16 cellular contexts compared by ENCODE assay signal in the genomic region with DNA sequence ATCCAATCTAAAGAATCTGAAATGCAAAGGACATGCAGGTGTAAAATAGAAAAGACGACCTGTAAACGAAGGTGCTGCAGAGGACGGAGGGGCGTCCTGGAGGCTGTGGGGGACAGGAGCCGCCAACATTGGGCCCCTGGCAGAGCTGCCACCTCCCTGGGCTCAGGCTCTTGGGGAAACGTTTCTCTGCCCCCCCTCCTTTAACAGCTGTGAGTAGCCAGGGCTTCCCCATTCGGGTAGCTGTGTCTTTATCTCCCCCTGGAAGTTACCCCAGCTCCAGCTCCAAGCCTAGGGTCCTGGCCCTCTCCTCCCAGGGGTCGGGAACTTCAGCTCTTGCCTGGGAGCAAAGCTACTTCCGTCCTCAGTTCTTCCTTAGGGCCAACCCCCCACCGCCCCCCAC. TPM values are rescaled to one million over a fixed set of nuclear protein-coding genes. Genes with fewer than 3 reads are reported as not detected.
DNase-seq lines count a peak whose midpoint lies in the region; ATAC-seq, FAIRE-seq and TF ChIP-seq lines count a peak whose summit lies in the region.
"Had no signal": no experiment of that assay in that cellular context is flagged by ENCODE, and none has a peak within 500 bp of the region (broad histone marks: within the 10 kb centered on the region; RNA-seq: fewer than 3 reads in every experiment).

No MANE protein-coding gene starts in this region.

- BruUV-seq in endothelial cell of umbilical vein (replicated peaks; lab: Mats Ljungman, UMichigan), result no TSS peak

- H3K27ac Mint-ChIP-seq in stimulated activated memory B cell treated with anti-CD40 and anti-IgM and Interleukin-4, amounts not matched to agents 10 μg/mL and 1 μg/mL and 100 μg/mL, for 72 hours, result no peak overlapping the region
- H3K27ac Mint-ChIP-seq: activated T-cell treated with anti-CD3 and anti-CD28 coated beads, Interleukin-2, amount 50 U/mL, for 24 hours had no signal

- H4K20me1 ChIP-seq in endothelial cell of umbilical vein (replicated peaks; ENCODE audit: control insufficient read depth, extremely low read depth, insufficient read depth, low read length) (no peaks in the 10 kb centered on the region), MM.1S (ENCODE audit: insufficient read depth, low read length) (no peaks in the 10 kb centered on the region)

- H3K36me3 Mint-ChIP-seq in activated T-cell treated with anti-CD3 and anti-CD28 coated beads, Interleukin-2, amount 50 U/mL, for 4 hours (ENCODE audit: insufficient read depth), result no peaks in the 10 kb centered on the region
- no peaks in the 10 kb centered on the region for H3K36me3 Mint-ChIP-seq in stimulated activated memory B cell treated with anti-CD40 and anti-IgM and Interleukin-4, amounts not matched to agents 10 μg/mL and 1 μg/mL and 100 μg/mL, for 72 hours

- POLR2A ChIA-PET in endothelial cell of umbilical vein (lab: Charles Lee), result no interaction called here

- dilution Hi-C loops in endothelial cell of umbilical vein (cut with MboI; ENCODE audit: extremely low pct_ligation_motif_present, low sequenced_read_pairs), result no loop called here

- FAIRE-seq in endothelial cell of umbilical vein (lab: Jason Lieb, UNC), result no peak
- FAIRE-seq: islet of Langerhans, RCC 7860 had no signal

- CTCF ChIA-PET in endothelial cell of umbilical vein (lab: Charles Lee), result interaction anchor here (0.6 to 1.2 kb wide), 4 partner anchors 16 to 72 kb away, joined by 3 to 12 read pairs (median 4); no protein-coding TSS in a partner anchor

- H3K9me3 Mint-ChIP-seq in activated T-cell treated with anti-CD3 and anti-CD28 coated beads, Interleukin-2, amount 50 U/mL, for 4 hours, result no peaks in the 10 kb centered on the region
- H3K9me3 Mint-ChIP-seq in stimulated activated memory B cell treated with anti-CD40 and anti-IgM and Interleukin-4, amounts not matched to agents 10 μg/mL and 1 μg/mL and 100 μg/mL, for 72 hours, result no peaks in the 10 kb centered on the region
- H3K9me3 Mint-ChIP-seq: activated T-cell treated with anti-CD3 and anti-CD28 coated beads, Interleukin-2, amount 50 U/mL, for 24 hours had no signal

- TF ChIP-seq POLR2A in endothelial cell of umbilical vein (IDR thresholded peaks at IDR 0.05; ENCODE audit: low read depth, low read length), result no peak

- no peak for ATAC-seq in activated T-cell treated with anti-CD3 and anti-CD28 coated beads, Interleukin-2, amount 50 U/mL, for 4 hours
- ATAC-seq in stimulated activated memory B cell treated with anti-CD40 and anti-IgM and Interleukin-4, amounts not matched to agents 10 μg/mL and 1 μg/mL and 100 μg/mL, for 72 hours, result no peak
- no peak for ATAC-seq in GM18520 (IDR thresholded peaks at IDR 0.05; ENCODE audit: unreplicated experiment)

- H3K27me3 ChIP-seq in H7 (ENCODE audit: control insufficient read depth, insufficient read depth, low read length), result peaks cover 53% of the 10 kb centered on the region
- H3K27me3 ChIP-seq in endothelial cell of umbilical vein (ENCODE audit: control insufficient read depth in 2 of 2, insufficient read depth in 2 of 2, low read length in 2 of 2), result peaks cover 4 to 7% of the 10 kb centered on the region in 2 experiments
- peaks cover 49% of the 10 kb centered on the region for H3K27me3 ChIP-seq in MM.1S (replicated peaks; ENCODE audit: insufficient read depth, low read length)
- H3K27me3 ChIP-seq in brain microvascular endothelial cell (replicated peaks), result peaks cover 3% of the 10 kb centered on the region

- H3K4me3 ChIP-seq in H7 (ENCODE audit: insufficient read depth, low read depth, low read length), result no peak overlapping the region
- H3K4me3 ChIP-seq in endothelial cell of umbilical vein (replicated peaks in 1 of 3; ENCODE audit: insufficient read depth in 1 of 3, low read depth in 1 of 3, low read length in 3 of 3), result no peak overlapping the region
- no peak overlapping the region for H3K4me3 ChIP-seq in MM.1S (ENCODE audit: low read length)
- no peak overlapping the region for H3K4me3 ChIP-seq in brain microvascular endothelial cell (ENCODE audit: low read depth, low read length)

- peaks cover 16% of the 10 kb centered on the region for H3K4me1 Mint-ChIP-seq in activated T-cell treated with anti-CD3 and anti-CD28 coated beads, Interleukin-2, amount 50 U/mL, for 4 hours (ENCODE audit: low read depth)
- H3K4me1 Mint-ChIP-seq in stimulated activated memory B cell treated with anti-CD40 and anti-IgM and Interleukin-4, amounts not matched to agents 10 μg/mL and 1 μg/mL and 100 μg/mL, for 72 hours, result peaks cover 13% of the 10 kb centered on the region

- H3K9me2 ChIP-seq in MM.1S (replicated peaks; ENCODE audit: insufficient read depth, low read length), result no peaks in the 10 kb centered on the region

- H2AFZ ChIP-seq in endothelial cell of umbilical vein (ENCODE audit: low read depth, low read length) (no peak overlapping the region), MM.1S (ENCODE audit: low read length) (no peak overlapping the region)

- H3K4me2 ChIP-seq in endothelial cell of umbilical vein (ENCODE audit: insufficient read depth, low read length) (no peak overlapping the region), MM.1S (ENCODE audit: low read depth, low read length) (no peak overlapping the region)

- H3K27ac ChIP-seq in endothelial cell of umbilical vein (ENCODE audit: insufficient read depth, low read depth, low read length) (no peak overlapping the region), MM.1S (ENCODE audit: low read length) (no peak overlapping the region), brain microvascular endothelial cell (no peak overlapping the region)

- H3K9me3 ChIP-seq in endothelial cell of umbilical vein (replicated peaks; ENCODE audit: control insufficient read depth, insufficient read depth, low read length), result no peaks in the 10 kb centered on the region
- H3K9me3 ChIP-seq in MM.1S (replicated peaks; ENCODE audit: insufficient read depth, low read length), result no peaks in the 10 kb centered on the region

- H3K4me3 Mint-ChIP-seq in activated T-cell treated with anti-CD3 and anti-CD28 coated beads, Interleukin-2, amount 50 U/mL, for 4 hours, result peak overlapping the region; percentile 56
- peak overlapping the region; percentile 60 for H3K4me3 Mint-ChIP-seq in stimulated activated memory B cell treated with anti-CD40 and anti-IgM and Interleukin-4, amounts not matched to agents 10 μg/mL and 1 μg/mL and 100 μg/mL, for 72 hours

- H3K4me1 ChIP-seq in endothelial cell of umbilical vein (ENCODE audit: control insufficient read depth, extremely low read depth, insufficient read depth, low read length), result no peaks in the 10 kb centered on the region
- H3K4me1 ChIP-seq in MM.1S (ENCODE audit: low read length), result no peaks in the 10 kb centered on the region

- no peaks in the 10 kb centered on the region for H3F3A ChIP-seq in MM.1S (ENCODE audit: insufficient read depth, low read length)

- H3K79me2 ChIP-seq in endothelial cell of umbilical vein (ENCODE audit: control insufficient read depth, insufficient read depth, low read length) (no peaks in the 10 kb centered on the region), MM.1S (ENCODE audit: low read length) (no peaks in the 10 kb centered on the region)

- DNase-seq in activated T-cell treated with anti-CD3 and anti-CD28 coated beads, Interleukin-2, amount 50 U/mL, for 4 hours, result no peak
- no peak for DNase-seq in activated T-cell treated with anti-CD3 and anti-CD28 coated beads, Interleukin-2, amount 50 U/mL, for 48 hours
- DNase-seq in H7 (peak; percentile 72), endothelial cell of umbilical vein (ENCODE audit: low read depth, low spot score) (no peak), MM.1S (no peak), brain microvascular endothelial cell (no peak)
- DNase-seq: activated T-cell treated with anti-CD3 and anti-CD28 coated beads, Interleukin-2, amount 50 U/mL, for 24 hours; NCI-H1105; NCI-H2171; stimulated activated CD4-positive, alpha-beta T cell treated with anti-CD3 and anti-CD28 coated beads, Interleukin-4, amount 100 ng/mL, for 1 hour; stimulated activated CD8-positive, alpha-beta memory T cell treated with anti-CD3 and anti-CD28 coated beads, Interleukin-4, amount 100 ng/mL, for 48 hours had no signal

- H3K27me3 Mint-ChIP-seq in activated T-cell treated with anti-CD3 and anti-CD28 coated beads, Interleukin-2, amount 50 U/mL, for 4 hours (ENCODE audit: low read depth), result peaks cover 26% of the 10 kb centered on the region
- peaks cover 23% of the 10 kb centered on the region for H3K27me3 Mint-ChIP-seq in stimulated activated memory B cell treated with anti-CD40 and anti-IgM and Interleukin-4, amounts not matched to agents 10 μg/mL and 1 μg/mL and 100 μg/mL, for 72 hours

- TF ChIP-seq CTCF in endothelial cell of umbilical vein (IDR thresholded peaks at IDR 0.05; ENCODE audit: extremely low read depth in 1 of 2, insufficient read depth in 1 of 2, low read depth in 1 of 2, low read length in 2 of 2) (no peak), MM.1S (IDR thresholded peaks at IDR 0.05; ENCODE audit: low read length) (no peak), brain microvascular endothelial cell (IDR thresholded peaks at IDR 0.05; ENCODE audit: low read depth, low read length, missing control alignments) (no peak)

- H3K36me3 ChIP-seq in H7 (replicated peaks; ENCODE audit: control insufficient read depth, insufficient read depth, low read length) (no peaks in the 10 kb centered on the region), endothelial cell of umbilical vein (ENCODE audit: control insufficient read depth in 2 of 2, extremely low read depth in 1 of 2, insufficient read depth in 2 of 2, low read length in 2 of 2) (no peaks in the 10 kb centered on the region), MM.1S (replicated peaks; ENCODE audit: insufficient read depth, low read length) (no peaks in the 10 kb centered on the region), brain microvascular endothelial cell (replicated peaks) (no peaks in the 10 kb centered on the region)

- in situ Hi-C loops in brain microvascular endothelial cell (cut with HindIII; ENCODE audit: low pct_ligation_motif_present, low sequenced_read_pairs), result no loop called here

- no peak overlapping the region for H3K9ac ChIP-seq in endothelial cell of umbilical vein (replicated peaks; ENCODE audit: extremely low read depth, insufficient read depth, low read length)
- no peak overlapping the region for H3K9ac ChIP-seq in MM.1S (ENCODE audit: low read length)

- intact Hi-C loops in endothelial cell of umbilical vein (cut with micrococcal nuclease), result no loop called here

- no peaks in the 10 kb centered on the region for H3K9me1 ChIP-seq in endothelial cell of umbilical vein (replicated peaks; ENCODE audit: control insufficient read depth, extremely low read depth, insufficient read depth, low read length)

RNA-seq across cellular contexts. Expression of a gene that starts 51.5 kb away (rescaled TPM):
- total RNA-seq in activated T-cell treated with anti-CD3 and anti-CD28 coated beads, Interleukin-2, amount 50 U/mL, for 4 hours, result not detected
- 0.10 and 0.33 TPM in 2 replicates for total RNA-seq in H7 (2014; rRNA removed; shearing (Covaris generic))
- total RNA-seq in endothelial cell of umbilical vein, result not detected in 2 replicates
- polyA plus RNA-seq in endothelial cell of umbilical vein, result not detected in 2 replicates
- polyA plus RNA-seq in endothelial cell of umbilical vein (2011; cell fraction: cytosol; rRNA removed), result not detected in 2 replicates
- 0.04 TPM in 1 of 2 replicates, not detected in the other for polyA plus RNA-seq in endothelial cell of umbilical vein (2011; cell fraction: nucleus; rRNA removed)
- not detected in 2 replicates for polyA plus RNA-seq in endothelial cell of umbilical vein (2012)
- 0.07 TPM in 1 of 2 replicates, not detected in the other for polyA minus RNA-seq in endothelial cell of umbilical vein
- not detected for polyA minus RNA-seq in endothelial cell of umbilical vein (2011; cell fraction: cytosol; rRNA and poly(A)+ RNA removed)
- polyA minus RNA-seq in endothelial cell of umbilical vein (2011; cell fraction: nucleus; rRNA and poly(A)+ RNA removed), result not detected in 2 replicates
- total RNA-seq: mesenteric fat pad had no signal
